ENCODE assay signal across 18 cellular contexts in genomic region chr1:228542376-228542775, GRCh38.
"Had no signal": no experiment of that assay in that cellular context is flagged by ENCODE, and none has a peak within 500 bp of the region (broad histone marks: within the 10 kb centered on the region; RNA-seq: fewer than 3 reads in every experiment).

No MANE protein-coding gene starts in this region.

- H3K36me3 ChIP-seq: SJSA1 had no signal

- H3K36me3 Mint-ChIP-seq: IgD-negative memory B cell had no signal

- H3K4me1 ChIP-seq: SJSA1 had no signal

- H3K9me3 ChIP-seq: SJSA1 had no signal

- H3K4me3 ChIP-seq: K562, SJSA1, SK-N-MC had no signal

- H3K4me1 Mint-ChIP-seq: IgD-negative memory B cell had no signal

- H3K27me3 ChIP-seq: SJSA1 had no signal

- DNase-seq: NCI-H1092 treated with DMSO at 0.1 percent for 48 hours; NCI-H1436; NCI-H1694; NCI-H187 treated with DMSO at 0.1 percent for 48 hours; NCI-H2029 treated with DMSO at 0.1 percent for 48 hours; NCI-H2171 treated with DMSO at 0.1 percent for 48 hours; NCI-H524; NCI-H526 treated with DMSO at 0.1 percent for 48 hours; NCI-H774; NK-92 treated with Interleukin-12 subunit alpha and Interleukin-12 subunit beta, amount 100 ng/mL, for 24 hours; PC-3; SIG-M5 had no signal

- H3K4me3 Mint-ChIP-seq: IgD-negative memory B cell had no signal

- H3K27ac ChIP-seq: HL-60, SJSA1, SK-N-MC had no signal

- ATAC-seq: K562, Panc1, PC-3 had no signal
